ENCODE assay signal across 15 cellular contexts in the genomic region with DNA sequence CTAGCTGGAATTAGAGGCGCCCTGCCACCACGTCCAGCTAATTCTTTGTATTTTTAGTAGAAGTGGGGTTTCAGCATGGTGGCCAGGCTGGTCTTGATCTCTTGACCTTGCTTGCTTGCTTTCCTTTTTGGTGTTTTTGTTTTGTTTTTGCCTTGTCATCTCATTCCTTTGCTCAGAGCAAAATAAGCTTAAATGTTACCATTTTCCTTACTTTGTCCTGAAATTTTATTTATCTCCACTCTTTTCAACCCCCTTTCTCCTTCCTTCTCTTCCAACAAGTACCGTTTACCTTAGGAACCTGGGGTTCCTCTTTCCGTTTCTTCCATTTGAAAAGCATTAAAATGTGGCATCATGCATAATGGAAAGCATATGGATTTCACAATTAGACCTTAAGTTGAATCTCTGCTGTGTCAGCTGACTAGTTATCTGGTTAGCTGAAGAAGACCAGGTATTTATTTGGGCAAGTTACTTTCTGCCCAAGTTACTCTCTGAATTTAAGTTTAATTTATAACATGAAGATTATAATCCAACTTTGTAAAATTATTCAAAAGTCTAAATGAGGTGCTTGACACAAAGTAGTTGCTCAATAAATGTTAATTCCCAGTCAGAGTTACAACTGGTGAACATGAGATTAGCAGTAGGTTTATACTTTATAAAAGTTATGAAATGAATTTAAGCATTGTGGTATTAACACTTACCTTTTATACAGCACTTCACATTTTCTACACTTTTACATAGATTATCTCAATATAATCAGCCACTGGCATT.
DNase-seq lines count a peak whose midpoint lies in the region; ATAC-seq and TF ChIP-seq lines count a peak whose summit lies in the region.
"Had no signal": no experiment of that assay in that cellular context is flagged by ENCODE, and none has a peak within 500 bp of the region (broad histone marks: within the 10 kb centered on the region; RNA-seq: fewer than 3 reads in every experiment).

No MANE protein-coding gene starts in this region.

- no peaks in the 10 kb centered on the region for H3K9me3 Mint-ChIP-seq in activated naive CD8-positive, alpha-beta T cell treated with anti-CD3 and anti-CD28 coated beads for 36 hours
- H3K9me3 Mint-ChIP-seq in activated naive CD8-positive, alpha-beta T cell treated with anti-CD3 and anti-CD28 coated beads, Interleukin-2, amount 50 U/mL, for 24 hours, result no peaks in the 10 kb centered on the region
- H3K9me3 Mint-ChIP-seq in endodermal cell, result no peaks in the 10 kb centered on the region
- H3K9me3 Mint-ChIP-seq: CD4-positive, CD25-positive, alpha-beta regulatory T cell; H9 had no signal

- ATAC-seq in activated naive CD8-positive, alpha-beta T cell treated with anti-CD3 and anti-CD28 coated beads, Interleukin-2, amount 50 U/mL, for 24 hours, result no peak

- H2AFZ ChIP-seq in Karpas-422 (ENCODE audit: low read length), result no peak overlapping the region

- H3K4me2 ChIP-seq in Karpas-422 (ENCODE audit: low read depth, low read length, poor library complexity, severe bottlenecking), result no peak overlapping the region

- peaks cover 72% of the 10 kb centered on the region for H3K79me2 ChIP-seq in Karpas-422 (ENCODE audit: low read length)

- H3K27ac ChIP-seq in Karpas-422 (ENCODE audit: low read length) (peak overlapping the region; percentile 21; the same call in 1 of the 2 replicates), endodermal cell (ENCODE audit: low read depth, low read length) (no peak overlapping the region)

- H4K20me1 ChIP-seq in Karpas-422 (ENCODE audit: insufficient read depth, low read depth, low read length), result no peaks in the 10 kb centered on the region

- H3K36me3 ChIP-seq in Karpas-422 (ENCODE audit: insufficient read depth, low read length) (peaks cover 38% of the 10 kb centered on the region; the same call in 1 of the 2 replicates), adipocyte (ENCODE audit: control insufficient read depth, insufficient read depth, low read length, severe bottlenecking) (peaks cover 8% of the 10 kb centered on the region), endodermal cell (ENCODE audit: control insufficient read depth, insufficient read depth, low read length) (no peaks in the 10 kb centered on the region)
- H3K36me3 ChIP-seq: BE2C had no signal

- H3K27me3 ChIP-seq in Karpas-422 (ENCODE audit: low read length), result no peaks in the 10 kb centered on the region
- H3K27me3 ChIP-seq in adipocyte (replicated peaks; ENCODE audit: control insufficient read depth, insufficient read depth, low read length), result no peaks in the 10 kb centered on the region
- no peaks in the 10 kb centered on the region for H3K27me3 ChIP-seq in endodermal cell (ENCODE audit: control insufficient read depth, insufficient read depth, low read length, poor library complexity, severe bottlenecking)
- H3K27me3 ChIP-seq: BE2C had no signal

- no peaks in the 10 kb centered on the region for H3K4me1 Mint-ChIP-seq in activated naive CD8-positive, alpha-beta T cell treated with anti-CD3 and anti-CD28 coated beads for 36 hours
- H3K4me1 Mint-ChIP-seq in activated naive CD8-positive, alpha-beta T cell treated with anti-CD3 and anti-CD28 coated beads, Interleukin-2, amount 50 U/mL, for 24 hours, result no peaks in the 10 kb centered on the region
- no peaks in the 10 kb centered on the region for H3K4me1 Mint-ChIP-seq in endodermal cell

- H3K4me3 Mint-ChIP-seq in activated naive CD8-positive, alpha-beta T cell treated with anti-CD3 and anti-CD28 coated beads for 36 hours, result no peak overlapping the region
- no peak overlapping the region for H3K4me3 Mint-ChIP-seq in activated naive CD8-positive, alpha-beta T cell treated with anti-CD3 and anti-CD28 coated beads, Interleukin-2, amount 50 U/mL, for 24 hours
- H3K4me3 Mint-ChIP-seq in endodermal cell, result no peak overlapping the region
- H3K4me3 Mint-ChIP-seq: CD4-positive, CD25-positive, alpha-beta regulatory T cell; H9 had no signal

- H3K4me3 ChIP-seq in Karpas-422 (ENCODE audit: low read length), result no peak overlapping the region
- no peak overlapping the region for H3K4me3 ChIP-seq in adipocyte (ENCODE audit: low read length)
- no peak overlapping the region for H3K4me3 ChIP-seq in fibroblast of mammary gland (ENCODE audit: control insufficient read depth, low read depth, low read length)
- H3K4me3 ChIP-seq in endodermal cell (ENCODE audit: low read length), result no peak overlapping the region

- H3K4me1 ChIP-seq in Karpas-422 (ENCODE audit: low read length), result peaks cover 17% of the 10 kb centered on the region
- H3K4me1 ChIP-seq in adipocyte (ENCODE audit: control insufficient read depth, insufficient read depth, low read length), result no peaks in the 10 kb centered on the region
- no peaks in the 10 kb centered on the region for H3K4me1 ChIP-seq in endodermal cell (ENCODE audit: control insufficient read depth, insufficient read depth, low read length)
- H3K4me1 ChIP-seq: Caco-2 had no signal

- TF ChIP-seq CTCF in fibroblast of mammary gland (conservative IDR thresholded peaks at IDR 0.05; ENCODE audit: control insufficient read depth, insufficient read depth, low read depth, low read length), result no peak
- no peak for TF ChIP-seq CTCF in endodermal cell (conservative IDR thresholded peaks at IDR 0.05)

- H3K9me3 ChIP-seq in Karpas-422 (ENCODE audit: low read length) (no peaks in the 10 kb centered on the region), adipocyte (ENCODE audit: control insufficient read depth, low read length) (no peaks in the 10 kb centered on the region), endodermal cell (ENCODE audit: control insufficient read depth, low read length) (no peaks in the 10 kb centered on the region)
- H3K9me3 ChIP-seq: BE2C, Caco-2 had no signal

- H3K9me2 ChIP-seq in Karpas-422 (replicated peaks; ENCODE audit: insufficient read depth, low read length), result no peaks in the 10 kb centered on the region

- H3K27me3 Mint-ChIP-seq in activated naive CD8-positive, alpha-beta T cell treated with anti-CD3 and anti-CD28 coated beads for 36 hours, result no peaks in the 10 kb centered on the region
- no peaks in the 10 kb centered on the region for H3K27me3 Mint-ChIP-seq in activated naive CD8-positive, alpha-beta T cell treated with anti-CD3 and anti-CD28 coated beads, Interleukin-2, amount 50 U/mL, for 24 hours
- no peaks in the 10 kb centered on the region for H3K27me3 Mint-ChIP-seq in endodermal cell (ENCODE audit: insufficient read depth)
- H3K27me3 Mint-ChIP-seq: CD4-positive, CD25-positive, alpha-beta regulatory T cell had no signal

- H3K9ac ChIP-seq in Karpas-422 (ENCODE audit: low read length), result no peak overlapping the region
- no peak overlapping the region for H3K9ac ChIP-seq in adipocyte (ENCODE audit: low read length)
- no peak overlapping the region for H3K9ac ChIP-seq in endodermal cell (ENCODE audit: extremely low read depth, low read length, poor library complexity, severe bottlenecking)

- peaks cover 32% of the 10 kb centered on the region for H3K36me3 Mint-ChIP-seq in activated naive CD8-positive, alpha-beta T cell treated with anti-CD3 and anti-CD28 coated beads for 36 hours
- peaks cover 46% of the 10 kb centered on the region for H3K36me3 Mint-ChIP-seq in activated naive CD8-positive, alpha-beta T cell treated with anti-CD3 and anti-CD28 coated beads, Interleukin-2, amount 50 U/mL, for 24 hours (ENCODE audit: low read depth)
- H3K36me3 Mint-ChIP-seq in endodermal cell (ENCODE audit: low read depth), result peaks cover under 1% of the 10 kb centered on the region

- DNase-seq in activated naive CD8-positive, alpha-beta T cell treated with anti-CD3 and anti-CD28 coated beads for 36 hours, result no peak
- DNase-seq in activated naive CD8-positive, alpha-beta T cell treated with anti-CD3 and anti-CD28 coated beads, Interleukin-2, amount 50 U/mL, for 24 hours, result no peak
- no peak for DNase-seq in Karpas-422
- peak; percentile 1 for DNase-seq in adipocyte (ENCODE audit: low read depth)
- DNase-seq in fibroblast of mammary gland (ENCODE audit: low read depth), result peak; percentile 3
- DNase-seq in DMS153 (lab: John Stamatoyannopoulos, UW), result no peak
- DNase-seq in cortex of kidney (lab: John Stamatoyannopoulos, UW), result no peak
- no peak for DNase-seq in endodermal cell
- DNase-seq: BE2C; C1 segment of cervical spinal cord; Caco-2; CD4-positive, CD25-positive, alpha-beta regulatory T cell; DMS79; GDM1; H9 had no signal

- peak overlapping the region; percentile 3 for H3K27ac Mint-ChIP-seq in activated naive CD8-positive, alpha-beta T cell treated with anti-CD3 and anti-CD28 coated beads for 36 hours
- H3K27ac Mint-ChIP-seq in activated naive CD8-positive, alpha-beta T cell treated with anti-CD3 and anti-CD28 coated beads, Interleukin-2, amount 50 U/mL, for 24 hours, result no peak overlapping the region
- no peak overlapping the region for H3K27ac Mint-ChIP-seq in endodermal cell

- 95 to 97% methylated on average over 3 to 4 of the region's 4 CpGs for WGBS in endodermal cell (ENCODE audit: insufficient coverage in 1 of 2, insufficient read length in 1 of 2), 2 experiments

Comparison
In these comparisons a context has a peak if more than half of its experiments do, and no peak if none do; other contexts are left out.
1. DNase-seq: peak in adipocyte (single experiment) and fibroblast of mammary gland (single experiment); none in activated naive CD8-positive, alpha-beta T cell treated with anti-CD3 and anti-CD28 coated beads for 36 hours (single experiment), activated naive CD8-positive, alpha-beta T cell treated with anti-CD3 and anti-CD28 coated beads, Interleukin-2, amount 50 U/mL, for 24 hours (single experiment), Karpas-422 (single experiment), DMS153 (single experiment), cortex of kidney (single experiment) and endodermal cell (single experiment).